Comparison of ENCODE assay signal across 8 cellular contexts in genomic region chr11:34997872-34998548, GRCh38.
A peak's percentile ranks its signal among the peaks of the same experiment; 100 is the strongest.
DNase-seq lines count a peak whose midpoint lies in the region; ATAC-seq, FAIRE-seq and TF ChIP-seq lines count a peak whose summit lies in the region.

No MANE protein-coding gene starts in this region.

- no peak overlapping the region for H3K9ac ChIP-seq in GM12878 (ENCODE audit: control insufficient read depth, insufficient read depth, low read length)

- CTCF ChIA-PET in Caco-2 (lab: Charles Lee) (interaction anchor here (0.7 to 1.0 kb wide), 2 partner anchors 241 to 391 kb away, joined by 3 read pairs; no protein-coding TSS in a partner anchor), GM12878 (lab: Yijun Ruan, JAX) (interaction anchor here (0.8 to 12.1 kb wide), 14 partner anchors 8 to 394 kb away, joined by 3 to 122 read pairs (median 4); no protein-coding TSS in a partner anchor)

- WGBS in GM12878 (ENCODE audit: insufficient coverage, insufficient replicate concordance, low lambda C conversion rate, missing lambda C conversion rate): 1% methylated on average over 4 of the region's 4 CpGs

- H3K4me3 ChIP-seq in Caco-2 (ENCODE audit: low read depth, low read length) (no peak overlapping the region), GM12878 (no peak overlapping the region)

- H3K4me1 Mint-ChIP-seq in Caco-2 (ENCODE audit: low read depth, unreplicated experiment) (no peaks in the 10 kb centered on the region), mesothelial cell of epicardium (no peaks in the 10 kb centered on the region)

- H3K27me3 Mint-ChIP-seq in Caco-2 (ENCODE audit: insufficient read depth, unreplicated experiment): no peaks in the 10 kb centered on the region
- H3K27me3 Mint-ChIP-seq in mesothelial cell of epicardium (ENCODE audit: low read depth): no peaks in the 10 kb centered on the region

- TF ChIP-seq RAD21 in GM12878 (IDR thresholded peaks at IDR 0.05; ENCODE audit: insufficient read depth, low read depth, low read length): peak; percentile 62

- H3K27ac ChIP-seq in GM12878 (ENCODE audit: control insufficient read depth, insufficient read depth): no peak overlapping the region

- no peaks in the 10 kb centered on the region for H3K79me2 ChIP-seq in GM12878 (ENCODE audit: control insufficient read depth, insufficient read depth, low read length)

- DNase-seq in Caco-2 (no peak), GM12878 (ENCODE audit: low read depth, low spot score) (no peak), mesothelial cell of epicardium (ENCODE audit: low spot score in 2 of 2, unreplicated experiment in 2 of 2) (no peak), putamen (ENCODE audit: low spot score) (no peak), COR-L47 (lab: John Stamatoyannopoulos, UW) (no peak), amygdala (lab: John Stamatoyannopoulos, UW) (no peak), NCI-H128 (lab: John Stamatoyannopoulos, UW; ENCODE audit: unreplicated experiment) (no peak)

- POLR2A ChIA-PET in Caco-2 (lab: Charles Lee) (no interaction called here), GM12878 (lab: Charles Lee) (no interaction called here)

- intact Hi-C loops in Caco-2 (cut with micrococcal nuclease; ENCODE audit: unreplicated experiment) (loop anchor here (1.0 to 5.0 kb wide), 4 partner anchors 240 to 414 kb away; no protein-coding TSS in a partner anchor), GM12878 (cut with micrococcal nuclease; ENCODE audit: unreplicated experiment) (loop anchor here (1.0 kb wide), 3 partner anchors 240 to 393 kb away; no protein-coding TSS in a partner anchor)

- H3K4me1 ChIP-seq in Caco-2 (no peaks in the 10 kb centered on the region), GM12878 (ENCODE audit: control insufficient read depth, insufficient read depth, low read length) (peaks cover 8% of the 10 kb centered on the region; the same call in 1 of the 2 replicates)

- H3K4me3 Mint-ChIP-seq in Caco-2 (ENCODE audit: unreplicated experiment) (no peak overlapping the region), mesothelial cell of epicardium (no peak overlapping the region)

- no TSS peak for BruUV-seq in Caco-2 (replicated peaks; lab: Mats Ljungman, UMichigan)
- BruUV-seq in GM12878 (replicated peaks; lab: Mats Ljungman, UMichigan): no TSS peak

- H3K27ac Mint-ChIP-seq in Caco-2 (ENCODE audit: unreplicated experiment): no peak overlapping the region
- H3K27ac Mint-ChIP-seq in mesothelial cell of epicardium: no peak overlapping the region

- RAD21 ChIA-PET in GM12878 (lab: Charles Lee; ENCODE audit: unreplicated experiment): interaction anchor here (0.6 to 6.9 kb wide), 14 partner anchors 71 to 394 kb away, joined by 3 to 79 read pairs (median 4); no protein-coding TSS in a partner anchor

- H3K36me3 Mint-ChIP-seq in Caco-2 (ENCODE audit: insufficient read depth, unreplicated experiment): no peaks in the 10 kb centered on the region
- no peaks in the 10 kb centered on the region for H3K36me3 Mint-ChIP-seq in mesothelial cell of epicardium

- in situ Hi-C loops in GM12878 (cut with MboI): loop anchor here (5.0 kb wide), 2 partner anchors 239 to 394 kb away; no protein-coding TSS in a partner anchor

- no peaks in the 10 kb centered on the region for H4K20me1 ChIP-seq in GM12878 (ENCODE audit: control insufficient read depth, insufficient read depth)

- no peak overlapping the region for H2AFZ ChIP-seq in GM12878 (ENCODE audit: control insufficient read depth, low read depth, low read length)

- peak; percentile 74 for ATAC-seq in GM12878

- no peaks in the 10 kb centered on the region for H3K27me3 ChIP-seq in Caco-2 (replicated peaks; ENCODE audit: control insufficient read depth, insufficient read depth, low read length)
- H3K27me3 ChIP-seq in GM12878 (replicated peaks in 1 of 2; ENCODE audit: control insufficient read depth in 2 of 2, insufficient read depth in 2 of 2, low read length in 1 of 2): no peaks in the 10 kb centered on the region

- TF ChIP-seq CTCF in Caco-2 (IDR thresholded peaks at IDR 0.05; ENCODE audit: insufficient read depth in 1 of 2, low read depth in 1 of 2, low read length in 1 of 2, severe bottlenecking in 1 of 2, unreplicated experiment in 1 of 2) (peak; percentile 10 to 28), LNCAP (IDR thresholded peaks at IDR 0.05) (peak; percentile 46; the same call in 1 of the 2 replicates), GM12878 (IDR thresholded peaks at IDR 0.05 in 2 of 3, conservative IDR thresholded peaks at IDR 0.05 in 1 of 3; ENCODE audit: control insufficient read depth in 2 of 3, extremely low read depth in 1 of 3, insufficient read depth in 1 of 3, low read depth in 3 of 3, low read length in 3 of 3) (peak; percentile 24 to 62 (median 41); a peak in 5 of 6 replicates), mesothelial cell of epicardium (IDR thresholded peaks at IDR 0.05; ENCODE audit: unreplicated experiment) (peak; percentile 25)

- SMC1A ChIA-PET in GM12878 (lab: Charles Lee; ENCODE audit: uncharacterized antibody, unreplicated experiment): interaction anchor here (0.6 to 15.3 kb wide), 24 partner anchors 10 to 394 kb away, joined by 3 to 234 read pairs (median 4); partner anchors contain the start of gene CD44

- H3K36me3 ChIP-seq in Caco-2 (ENCODE audit: control insufficient read depth, insufficient read depth, low read length) (no peaks in the 10 kb centered on the region), GM12878 (ENCODE audit: control insufficient read depth in 2 of 2, insufficient read depth in 2 of 2, low read length in 1 of 2) (no peaks in the 10 kb centered on the region; a peak in 1 of 4 replicates)

- H3K4me2 ChIP-seq in GM12878 (ENCODE audit: control insufficient read depth, insufficient read depth): peak overlapping the region; percentile 43; the same call in 1 of the 2 replicates

- FAIRE-seq in GM12878 (lab: Jason Lieb, UNC): peak; percentile 38

- H3K9me3 Mint-ChIP-seq in Caco-2 (ENCODE audit: unreplicated experiment) (no peaks in the 10 kb centered on the region), mesothelial cell of epicardium (no peaks in the 10 kb centered on the region)

- no peak for TF ChIP-seq EP300 in GM12878 (IDR thresholded peaks at IDR 0.05; ENCODE audit: borderline replicate concordance in 1 of 2, control insufficient read depth in 1 of 2, low read depth in 2 of 2, low read length in 2 of 2)

- H3K9me3 ChIP-seq in Caco-2: no peaks in the 10 kb centered on the region
- no peaks in the 10 kb centered on the region for H3K9me3 ChIP-seq in GM12878 (replicated peaks; ENCODE audit: control insufficient read depth, insufficient read depth, low read length)

- TF ChIP-seq POLR2A in GM12878 (IDR thresholded peaks at IDR 0.05; ENCODE audit: low read depth, low read length): no peak

TF ChIP-seq in GM12878, 131 proteins besides CTCF, POLR2A, EP300 and RAD21 (continues in another document):
- TF ChIP-seq TAF1 (IDR thresholded peaks at IDR 0.05; ENCODE audit: borderline replicate concordance, low read depth, low read length): no peak
- 0 out of 2 replicates have a peak, but pooled peaks have one; percentile 21 for TF ChIP-seq NFIC (IDR thresholded peaks at IDR 0.05; ENCODE audit: low read depth, low read length)
- TF ChIP-seq MLLT1 (IDR thresholded peaks at IDR 0.05): 0 out of 2 replicates have a peak, but pooled peaks have one; percentile 40
- TF ChIP-seq YBX1 (IDR thresholded peaks at IDR 0.05): no peak
- no peak for TF ChIP-seq BACH1 (IDR thresholded peaks at IDR 0.05; ENCODE audit: borderline replicate concordance)
- TF ChIP-seq RCOR1 (conservative IDR thresholded peaks at IDR 0.05; ENCODE audit: low read depth, low read length): no peak
- TF ChIP-seq LARP7 (IDR thresholded peaks at IDR 0.05): no peak
- no peak for TF ChIP-seq HDAC2 (IDR thresholded peaks at IDR 0.05)
- no peak for TF ChIP-seq IKZF2 (IDR thresholded peaks at IDR 0.05)
- no peak for TF ChIP-seq ZNF687 (IDR thresholded peaks at IDR 0.05)
